15 cellular contexts compared by ENCODE assay signal in the genomic region with DNA sequence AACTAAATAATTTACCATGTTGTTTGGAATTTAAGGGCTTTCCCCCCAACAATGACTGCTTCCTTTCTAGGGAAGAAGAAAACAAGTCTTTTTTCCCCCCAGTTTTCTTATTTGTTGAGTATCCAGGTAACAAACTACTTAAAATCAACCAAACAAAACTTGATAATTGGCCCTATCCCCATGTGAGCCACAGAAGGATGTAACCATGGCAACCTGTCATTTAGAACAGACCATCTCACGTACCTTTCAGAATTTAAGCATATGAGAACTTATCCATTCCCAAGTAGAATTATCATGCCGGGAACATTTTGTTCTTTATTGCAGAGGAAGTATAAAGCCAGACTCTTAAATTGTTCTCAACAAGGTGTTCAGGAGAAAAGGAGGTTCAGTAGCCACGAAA.
DNase-seq lines count a peak whose midpoint lies in the region; ATAC-seq and TF ChIP-seq lines count a peak whose summit lies in the region.
"Had no signal": no experiment of that assay in that cellular context is flagged by ENCODE, and none has a peak within 500 bp of the region (broad histone marks: within the 10 kb centered on the region; RNA-seq: fewer than 3 reads in every experiment).

No MANE protein-coding gene starts in this region.

- H3K4me3 Mint-ChIP-seq in activated T-cell treated with anti-CD3 and anti-CD28 coated beads, Interleukin-2, amount 50 U/mL, for 24 hours = no peak overlapping the region
- H3K4me3 Mint-ChIP-seq: CD14-positive monocyte had no signal

- DNase-seq in cardiac muscle cell (ENCODE audit: low read depth in 1 of 2, low spot score in 1 of 2) = no peak
- DNase-seq in Right ventricle myocardium superior = no peak
- peak; percentile 58 for DNase-seq in NCI-H69 (lab: John Stamatoyannopoulos, UW)
- no peak for DNase-seq in coronary artery (ENCODE audit: low spot score)
- no peak for DNase-seq in tibial artery
- DNase-seq in stimulated activated CD4-positive, alpha-beta T cell treated with anti-CD3 and anti-CD28 coated beads, Interleukin-2, amount 100 ng/mL, for 24 hours = no peak
- DNase-seq in activated T-cell treated with anti-CD3 and anti-CD28 coated beads, Interleukin-2, amount 50 U/mL, for 24 hours = no peak
- DNase-seq: DND-41, GM23248, NCI-H1694 treated with DMSO at 0.1 percent for 48 hours, NCI-H526 treated with DMSO at 0.1 percent for 48 hours, Peyer's patch, SHP77 had no signal

- H3K4me1 ChIP-seq in cardiac muscle cell (ENCODE audit: low read depth) = peaks cover 16% of the 10 kb centered on the region
- H3K4me1 ChIP-seq in tibial artery = peaks cover 0 to 55% (median 14%) of the 10 kb centered on the region in 4 donors
- H3K4me1 ChIP-seq: Peyer's patch had no signal

- H3K27ac ChIP-seq in cardiac muscle cell (peak overlapping the region; percentile 40), coronary artery (peak overlapping the region; percentile 11 to 38), tibial artery (peak overlapping the region; percentile 64 to 65)
- H3K27ac ChIP-seq: GM23248, Peyer's patch had no signal

- H3K36me3 Mint-ChIP-seq in activated T-cell treated with anti-CD3 and anti-CD28 coated beads, Interleukin-2, amount 50 U/mL, for 24 hours (ENCODE audit: low read depth) = no peaks in the 10 kb centered on the region
- H3K36me3 Mint-ChIP-seq: CD14-positive monocyte had no signal

- H3K27me3 Mint-ChIP-seq in activated T-cell treated with anti-CD3 and anti-CD28 coated beads, Interleukin-2, amount 50 U/mL, for 24 hours = no peaks in the 10 kb centered on the region

- H3K4me3 ChIP-seq in cardiac muscle cell (no peak overlapping the region), coronary artery (no peak overlapping the region), tibial artery (no peak overlapping the region)
- H3K4me3 ChIP-seq: GM23248, Peyer's patch had no signal

- intact Hi-C loops in Right ventricle myocardium superior (cut with DNase I) = no loop called here
- intact Hi-C loops in tibial artery (cut with DNase I; ENCODE audit: low total_unique reads) = no loop called here

- no peaks in the 10 kb centered on the region for H3K9me3 ChIP-seq in cardiac muscle cell (ENCODE audit: low read depth)
- no peaks in the 10 kb centered on the region for H3K9me3 ChIP-seq in tibial artery
- H3K9me3 ChIP-seq: Peyer's patch had no signal

- ATAC-seq in Right ventricle myocardium superior (ENCODE audit: poor library complexity) = no peak
- no peak for ATAC-seq in GM18511 (IDR thresholded peaks at IDR 0.05; ENCODE audit: unreplicated experiment)

- H3K27ac Mint-ChIP-seq in activated T-cell treated with anti-CD3 and anti-CD28 coated beads, Interleukin-2, amount 50 U/mL, for 24 hours = no peak overlapping the region

- no peaks in the 10 kb centered on the region for H3K4me1 Mint-ChIP-seq in activated T-cell treated with anti-CD3 and anti-CD28 coated beads, Interleukin-2, amount 50 U/mL, for 24 hours (ENCODE audit: low read depth)

- peaks cover 5% of the 10 kb centered on the region for H3K9me3 Mint-ChIP-seq in activated T-cell treated with anti-CD3 and anti-CD28 coated beads, Interleukin-2, amount 50 U/mL, for 24 hours

- TF ChIP-seq CTCF in cardiac muscle cell (IDR thresholded peaks at IDR 0.05; ENCODE audit: low read depth, low read length) = no peak
- no peak for TF ChIP-seq CTCF in coronary artery (IDR thresholded peaks at IDR 0.05)
- TF ChIP-seq CTCF in tibial artery (IDR thresholded peaks at IDR 0.05) = no peak

- H3K27me3 ChIP-seq in cardiac muscle cell = no peaks in the 10 kb centered on the region
- no peaks in the 10 kb centered on the region for H3K27me3 ChIP-seq in tibial artery
- H3K27me3 ChIP-seq: Peyer's patch had no signal

- H3K36me3 ChIP-seq in cardiac muscle cell = no peaks in the 10 kb centered on the region
- no peaks in the 10 kb centered on the region for H3K36me3 ChIP-seq in tibial artery
- H3K36me3 ChIP-seq: Peyer's patch had no signal
